In the genomic region with DNA sequence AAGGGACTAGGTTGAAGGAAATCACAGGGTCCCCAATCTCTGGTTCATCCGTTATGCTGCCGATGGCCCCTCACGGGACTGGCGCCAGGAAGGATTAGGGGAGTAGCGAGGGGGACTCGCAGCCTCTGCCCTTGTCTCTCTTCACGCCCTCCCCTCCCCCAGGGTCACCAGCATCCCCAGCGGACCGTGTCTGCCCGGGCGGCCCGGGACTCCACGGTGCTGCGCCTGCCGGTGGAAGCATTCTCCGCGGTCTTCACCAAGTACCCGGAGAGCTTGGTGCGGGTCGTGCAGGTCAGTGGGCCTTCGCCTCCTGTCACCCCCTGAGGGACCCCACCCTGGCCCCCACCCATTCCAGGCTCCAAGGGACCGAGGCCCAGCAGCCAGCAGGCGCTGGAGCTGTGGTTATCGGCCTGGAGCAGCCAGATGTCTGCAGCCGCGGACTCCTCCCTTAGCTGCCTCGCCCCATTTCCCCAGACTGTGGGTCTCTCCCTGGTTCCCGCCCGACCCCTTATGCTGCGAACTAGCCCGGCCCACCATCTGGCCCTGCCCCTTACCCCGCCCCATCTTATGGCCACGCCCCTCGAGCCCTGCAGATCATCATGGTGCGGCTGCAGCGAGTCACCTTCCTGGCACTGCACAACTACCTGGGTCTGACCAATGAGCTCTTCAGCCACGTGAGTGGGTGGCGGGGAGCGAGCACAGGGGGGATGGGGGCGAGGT, we compare ENCODE assay signal across 12 cellular contexts. TPM values are rescaled to one million over a fixed set of nuclear protein-coding genes. Genes with fewer than 3 reads are reported as not detected.
DNase-seq lines count a peak whose midpoint lies in the region; ATAC-seq and TF ChIP-seq lines count a peak whose summit lies in the region.
"Had no signal": no experiment of that assay in that cellular context is flagged by ENCODE, and none has a peak within 500 bp of the region (broad histone marks: within the 10 kb centered on the region; RNA-seq: fewer than 3 reads in every experiment).

No MANE protein-coding gene starts in this region.

- peak; percentile 74 for ATAC-seq in activated CD8-positive, alpha-beta T cell treated with anti-CD3 and anti-CD28 coated beads for 36 hours
- no peak for ATAC-seq in activated CD8-positive, alpha-beta T cell treated with anti-CD3 and anti-CD28 coated beads, Interleukin-2, amount 10 ng/mL, durations not matched to agents 7 days and 5 days
- ATAC-seq: body of pancreas had no signal

- POLR2A ChIA-PET in activated CD8-positive, alpha-beta T cell treated with anti-CD3 and anti-CD28 coated beads for 36 hours (lab: Charles Lee): no interaction called here
- POLR2A ChIA-PET in activated CD8-positive, alpha-beta T cell treated with anti-CD3 and anti-CD28 coated beads, Interleukin-2, amount 10 ng/mL, durations not matched to agents 7 days and 5 days (lab: Charles Lee): no interaction called here

- no peaks in the 10 kb centered on the region for H3K9me3 Mint-ChIP-seq in activated CD8-positive, alpha-beta T cell treated with anti-CD3 and anti-CD28 coated beads for 36 hours
- no peaks in the 10 kb centered on the region for H3K9me3 Mint-ChIP-seq in activated CD8-positive, alpha-beta T cell treated with anti-CD3 and anti-CD28 coated beads, Interleukin-2, amount 10 ng/mL, durations not matched to agents 7 days and 5 days (ENCODE audit: insufficient read depth)

- H3K27ac Mint-ChIP-seq in activated CD8-positive, alpha-beta T cell treated with anti-CD3 and anti-CD28 coated beads for 36 hours: no peak overlapping the region
- no peak overlapping the region for H3K27ac Mint-ChIP-seq in activated CD8-positive, alpha-beta T cell treated with anti-CD3 and anti-CD28 coated beads, Interleukin-2, amount 10 ng/mL, durations not matched to agents 7 days and 5 days

- H3K36me3 Mint-ChIP-seq in activated CD8-positive, alpha-beta T cell treated with anti-CD3 and anti-CD28 coated beads for 36 hours (ENCODE audit: low read depth): peaks cover 29% of the 10 kb centered on the region
- peaks cover 60% of the 10 kb centered on the region for H3K36me3 Mint-ChIP-seq in activated CD8-positive, alpha-beta T cell treated with anti-CD3 and anti-CD28 coated beads, Interleukin-2, amount 10 ng/mL, durations not matched to agents 7 days and 5 days (ENCODE audit: low read depth)

- no peak for TF ChIP-seq POLR2A in vagina (IDR thresholded peaks at IDR 0.05)
- no peak for TF ChIP-seq POLR2A in suprapubic skin (IDR thresholded peaks at IDR 0.05)

- H3K4me3 Mint-ChIP-seq in activated CD8-positive, alpha-beta T cell treated with anti-CD3 and anti-CD28 coated beads for 36 hours: no peak overlapping the region
- H3K4me3 Mint-ChIP-seq in activated CD8-positive, alpha-beta T cell treated with anti-CD3 and anti-CD28 coated beads, Interleukin-2, amount 10 ng/mL, durations not matched to agents 7 days and 5 days: no peak overlapping the region

- no peak overlapping the region for H3K4me3 ChIP-seq in fibroblast of pulmonary artery (replicated peaks; ENCODE audit: low read depth, low read length)
- no peak overlapping the region for H3K4me3 ChIP-seq in vagina
- H3K4me3 ChIP-seq in suprapubic skin: no peak overlapping the region
- H3K4me3 ChIP-seq: body of pancreas had no signal

- TF ChIP-seq EP300 in suprapubic skin (IDR thresholded peaks at IDR 0.05): no peak

- no peak for TF ChIP-seq CTCF in activated CD8-positive, alpha-beta T cell treated with anti-CD3 and anti-CD28 coated beads for 36 hours (IDR thresholded peaks at IDR 0.05)
- TF ChIP-seq CTCF in fibroblast of pulmonary artery (IDR thresholded peaks at IDR 0.05; ENCODE audit: low read length, missing control alignments) (no peak), vagina (IDR thresholded peaks at IDR 0.05) (no peak), suprapubic skin (IDR thresholded peaks at IDR 0.05) (no peak)

- CTCF ChIA-PET in activated CD8-positive, alpha-beta T cell treated with anti-CD3 and anti-CD28 coated beads for 36 hours (lab: Charles Lee): interaction anchor here (1.1 kb wide), 1 partner anchor 28 kb away, joined by 3 read pairs; no protein-coding TSS in a partner anchor
- CTCF ChIA-PET in activated CD8-positive, alpha-beta T cell treated with anti-CD3 and anti-CD28 coated beads, Interleukin-2, amount 10 ng/mL, durations not matched to agents 7 days and 5 days (lab: Charles Lee): no interaction called here

- H3K27me3 ChIP-seq in vagina (no peaks in the 10 kb centered on the region), suprapubic skin (no peaks in the 10 kb centered on the region)
- H3K27me3 ChIP-seq: body of pancreas had no signal

- peaks cover 31% of the 10 kb centered on the region for H3K4me1 Mint-ChIP-seq in activated CD8-positive, alpha-beta T cell treated with anti-CD3 and anti-CD28 coated beads for 36 hours (ENCODE audit: low read depth)
- peaks cover 52% of the 10 kb centered on the region for H3K4me1 Mint-ChIP-seq in activated CD8-positive, alpha-beta T cell treated with anti-CD3 and anti-CD28 coated beads, Interleukin-2, amount 10 ng/mL, durations not matched to agents 7 days and 5 days (ENCODE audit: low read depth)

- peak; percentile 72 for DNase-seq in activated CD8-positive, alpha-beta T cell treated with anti-CD3 and anti-CD28 coated beads for 36 hours
- DNase-seq in activated CD8-positive, alpha-beta T cell treated with anti-CD3 and anti-CD28 coated beads, Interleukin-2, amount 10 ng/mL, durations not matched to agents 7 days and 5 days: no peak
- DNase-seq in SW480 (ENCODE audit: low spot score) (peak; percentile 36), fibroblast of pulmonary artery (ENCODE audit: low read depth) (peak; percentile 40), vagina (ENCODE audit: extremely low spot score in 2 of 2) (no peak), NCI-H524 (lab: John Stamatoyannopoulos, UW) (no peak), suprapubic skin (ENCODE audit: low spot score in 2 of 2) (no peak)
- peak; percentile 80 for DNase-seq in stimulated activated CD8-positive, alpha-beta memory T cell treated with anti-CD3 and anti-CD28 coated beads, Interleukin-4, amount 100 ng/mL, for 48 hours
- DNase-seq: body of pancreas, KBM-7, NCI-H774, WERI-Rb-1 had no signal

- H3K27me3 Mint-ChIP-seq in activated CD8-positive, alpha-beta T cell treated with anti-CD3 and anti-CD28 coated beads for 36 hours: no peaks in the 10 kb centered on the region
- no peaks in the 10 kb centered on the region for H3K27me3 Mint-ChIP-seq in activated CD8-positive, alpha-beta T cell treated with anti-CD3 and anti-CD28 coated beads, Interleukin-2, amount 10 ng/mL, durations not matched to agents 7 days and 5 days (ENCODE audit: low read depth)

- H3K4me1 ChIP-seq in vagina (peaks cover 7% of the 10 kb centered on the region), suprapubic skin (peaks cover 7% of the 10 kb centered on the region)

- H3K9me3 ChIP-seq in vagina: no peaks in the 10 kb centered on the region
- no peaks in the 10 kb centered on the region for H3K9me3 ChIP-seq in suprapubic skin
- H3K9me3 ChIP-seq: body of pancreas had no signal

- H3K27ac ChIP-seq in vagina: no peak overlapping the region
- H3K27ac ChIP-seq in suprapubic skin: no peak overlapping the region
- H3K27ac ChIP-seq: body of pancreas, WERI-Rb-1 had no signal

- H3K36me3 ChIP-seq in vagina (peaks cover 0 to 73% of the 10 kb centered on the region in 2 donors), suprapubic skin (peaks cover 69% of the 10 kb centered on the region)
- H3K36me3 ChIP-seq: WERI-Rb-1 had no signal

- WGBS in suprapubic skin: 85% methylated on average over 30 of the region's 40 CpGs

- intact Hi-C loops in activated CD8-positive, alpha-beta T cell treated with anti-CD3 and anti-CD28 coated beads for 36 hours (cut with micrococcal nuclease): no loop called here
- intact Hi-C loops in vagina (cut with DNase I): no loop called here

RNA-seq across cellular contexts. Expression of a gene that starts 5.4 kb away (rescaled TPM):
- total RNA-seq in activated CD8-positive, alpha-beta T cell treated with anti-CD3 and anti-CD28 coated beads for 36 hours: 10 to 100 TPM; 79.2 to 90.3 TPM
- 100 to 1,000 TPM; 166 to 173 TPM for total RNA-seq in activated CD8-positive, alpha-beta T cell treated with anti-CD3 and anti-CD28 coated beads, Interleukin-2, amount 10 ng/mL, durations not matched to agents 7 days and 5 days
- total RNA-seq in vagina (47.4 TPM), suprapubic skin (100 to 1,000 TPM in 1 of 4 donors, 10 to 100 TPM in 3; 57.8 to 112 (median 78.5) TPM)

RNA-seq across cellular contexts. Expression of a gene that starts 18.5 kb away (rescaled TPM):
- total RNA-seq in activated CD8-positive, alpha-beta T cell treated with anti-CD3 and anti-CD28 coated beads for 36 hours: 1 to 10 TPM; 7.9 to 9.2 TPM
- 10 to 100 TPM; 16.2 to 17.7 TPM for total RNA-seq in activated CD8-positive, alpha-beta T cell treated with anti-CD3 and anti-CD28 coated beads, Interleukin-2, amount 10 ng/mL, durations not matched to agents 7 days and 5 days
- total RNA-seq in vagina (20.4 TPM), suprapubic skin (10 to 100 TPM; 15.9 to 43.6 (median 29.5) TPM)

RNA-seq across cellular contexts. Expression of a gene that starts 25.0 kb away (rescaled TPM):
- total RNA-seq in activated CD8-positive, alpha-beta T cell treated with anti-CD3 and anti-CD28 coated beads for 36 hours: 1 to 10 TPM; 4.8 to 6.5 TPM
- total RNA-seq in activated CD8-positive, alpha-beta T cell treated with anti-CD3 and anti-CD28 coated beads, Interleukin-2, amount 10 ng/mL, durations not matched to agents 7 days and 5 days: 1 to 10 TPM; 5.8 to 7.9 TPM
- total RNA-seq in vagina (87.4 TPM), suprapubic skin (10 to 100 TPM; 28.7 to 48.5 (median 39.5) TPM)

RNA-seq across cellular contexts. Expression of a gene that starts 52.1 kb away (rescaled TPM):
- 1 to 10 TPM; 1.4 to 1.5 TPM for total RNA-seq in activated CD8-positive, alpha-beta T cell treated with anti-CD3 and anti-CD28 coated beads for 36 hours
- 1 to 10 TPM in 1 of 2 experiments, under 1 TPM in 1; 0.99 to 1.5 TPM for total RNA-seq in activated CD8-positive, alpha-beta T cell treated with anti-CD3 and anti-CD28 coated beads, Interleukin-2, amount 10 ng/mL, durations not matched to agents 7 days and 5 days
- 2.7 TPM for total RNA-seq in vagina
- 1 to 10 TPM; 2.9 to 5.2 (median 4.1) TPM for total RNA-seq in suprapubic skin

RNA-seq across cellular contexts. Expression of a gene that starts 54.7 kb away (rescaled TPM):
- total RNA-seq in activated CD8-positive, alpha-beta T cell treated with anti-CD3 and anti-CD28 coated beads for 36 hours: under 1 TPM; 0.25 to 0.63 TPM
- total RNA-seq in activated CD8-positive, alpha-beta T cell treated with anti-CD3 and anti-CD28 coated beads, Interleukin-2, amount 10 ng/mL, durations not matched to agents 7 days and 5 days: under 1 TPM; 0.34 to 0.42 TPM
- total RNA-seq in vagina: 12.8 TPM
- 10 to 100 TPM; 60.5 to 82.7 (median 63.9) TPM for total RNA-seq in suprapubic skin

Comparison
In these comparisons a context has a peak if more than half of its experiments do, and no peak if none do; other contexts are left out.
1. DNase-seq: peak in activated CD8-positive, alpha-beta T cell treated with anti-CD3 and anti-CD28 coated beads for 36 hours (single experiment), SW480 (single experiment), fibroblast of pulmonary artery (single experiment) and stimulated activated CD8-positive, alpha-beta memory T cell treated with anti-CD3 and anti-CD28 coated beads, Interleukin-4, amount 100 ng/mL, for 48 hours (single experiment); none in activated CD8-positive, alpha-beta T cell treated with anti-CD3 and anti-CD28 coated beads, Interleukin-2, amount 10 ng/mL, durations not matched to agents 7 days and 5 days (single experiment), vagina (0 of 2), NCI-H524 (0 of 2) and suprapubic skin (0 of 2).